ENCODE assay signal across 26 cellular contexts in genomic region chr9:120398286-120398685, GRCh38.
"Had no signal": no experiment of that assay in that cellular context is flagged by ENCODE, and none has a peak within 500 bp of the region (broad histone marks: within the 10 kb centered on the region; RNA-seq: fewer than 3 reads in every experiment).

No MANE protein-coding gene starts in this region.

- H3K4me3 Mint-ChIP-seq: mesothelial cell of epicardium; naive thymus-derived CD4-positive, alpha-beta T cell; nephron; neural progenitor cell; stimulated activated memory B cell treated with anti-CD40 and anti-IgM and Interleukin-4, amounts not matched to agents 10 μg/mL and 1 μg/mL and 100 μg/mL, for 72 hours; type B pancreatic cell had no signal

- H3K9me3 Mint-ChIP-seq: mesothelial cell of epicardium; naive thymus-derived CD4-positive, alpha-beta T cell; nephron; neural progenitor cell; stimulated activated memory B cell treated with anti-CD40 and anti-IgM and Interleukin-4, amounts not matched to agents 10 μg/mL and 1 μg/mL and 100 μg/mL, for 72 hours; type B pancreatic cell had no signal

- H3K9me3 ChIP-seq: heart right ventricle, left lung, ovary, psoas muscle, sigmoid colon, spleen, testis, tibial artery had no signal

- H3K27me3 Mint-ChIP-seq: naive thymus-derived CD4-positive, alpha-beta T cell; stimulated activated memory B cell treated with anti-CD40 and anti-IgM and Interleukin-4, amounts not matched to agents 10 μg/mL and 1 μg/mL and 100 μg/mL, for 72 hours; type B pancreatic cell had no signal

- FAIRE-seq: islet of Langerhans had no signal

- H3K4me3 ChIP-seq: coronary artery, heart right ventricle, left lung, neural progenitor cell, ovary, psoas muscle, sigmoid colon, spleen, testis, tibial artery had no signal

- H3K4me1 Mint-ChIP-seq: stimulated activated memory B cell treated with anti-CD40 and anti-IgM and Interleukin-4, amounts not matched to agents 10 μg/mL and 1 μg/mL and 100 μg/mL, for 72 hours had no signal

- H3K27ac ChIP-seq: coronary artery, heart right ventricle, left lung, neural progenitor cell, ovary, psoas muscle, sigmoid colon, testis, tibial artery had no signal

- H3K27me3 ChIP-seq: heart right ventricle, left lung, neural progenitor cell, ovary, sigmoid colon, spleen, testis, tibial artery had no signal

- H3K4me1 ChIP-seq: neural progenitor cell, sigmoid colon, testis had no signal

- ATAC-seq: heart right ventricle; left cardiac atrium; left lung; naive thymus-derived CD4-positive, alpha-beta T cell; psoas muscle; right cardiac atrium; stimulated activated memory B cell treated with anti-CD40 and anti-IgM and Interleukin-4, amounts not matched to agents 10 μg/mL and 1 μg/mL and 100 μg/mL, for 72 hours; stimulated activated naive CD8-positive, alpha-beta T cell treated with anti-CD3 and anti-CD28 coated beads, Interleukin-15, Interleukin-2, amounts not matched to agents 100 U/mL and 50 U/mL, for 24 hours had no signal

- H3K36me3 ChIP-seq: ovary had no signal

- DNase-seq: foreskin melanocyte; glutamatergic neuron; heart right ventricle; hippocampal formation; left cardiac atrium; left lung; mesenchymal stem cell; naive thymus-derived CD4-positive, alpha-beta T cell; ovary; posterior cingulate gyrus; psoas muscle; right cardiac atrium; spleen; stimulated activated CD4-positive, alpha-beta T cell treated with anti-CD3 and anti-CD28 coated beads, Interleukin-4, amount 100 ng/mL, for 4 hours; stimulated activated naive CD8-positive, alpha-beta T cell treated with anti-CD3 and anti-CD28 coated beads, Interleukin-15, Interleukin-2, amounts not matched to agents 100 U/mL and 50 U/mL, for 24 hours; substantia nigra; testis; tibial artery had no signal

- H3K27ac Mint-ChIP-seq: mesothelial cell of epicardium; nephron; neural progenitor cell; stimulated activated memory B cell treated with anti-CD40 and anti-IgM and Interleukin-4, amounts not matched to agents 10 μg/mL and 1 μg/mL and 100 μg/mL, for 72 hours; type B pancreatic cell had no signal
